ENCODE assay signal across 26 cellular contexts in the genomic region with DNA sequence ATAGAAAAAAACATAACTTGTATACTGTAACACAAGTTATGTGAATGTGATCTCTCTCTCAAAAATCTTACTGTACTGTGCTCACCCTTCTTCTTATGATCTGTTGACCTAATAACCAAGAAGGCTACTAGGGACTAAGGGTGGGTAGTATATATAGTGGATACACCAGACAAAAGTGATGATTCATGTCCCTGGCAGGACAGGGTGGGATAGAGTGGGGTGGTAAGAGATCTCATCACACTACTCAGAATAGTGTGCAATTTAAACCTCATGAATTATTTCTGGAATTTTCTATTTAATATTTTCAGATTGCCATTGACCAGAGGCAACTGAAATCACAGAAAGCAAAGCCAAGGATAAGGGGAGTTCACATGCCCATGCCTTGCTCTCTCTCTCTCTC. TPM values are rescaled to one million over a fixed set of nuclear protein-coding genes. Genes with fewer than 3 reads are reported as not detected.
A peak's percentile ranks its signal among the peaks of the same experiment; 100 is the strongest.
DNase-seq lines count a peak whose midpoint lies in the region; ATAC-seq, FAIRE-seq and TF ChIP-seq lines count a peak whose summit lies in the region.
"Had no signal": no experiment of that assay in that cellular context is flagged by ENCODE, and none has a peak within 500 bp of the region (broad histone marks: within the 10 kb centered on the region; RNA-seq: fewer than 3 reads in every experiment).

No MANE protein-coding gene starts in this region.

- no peak for TF ChIP-seq CTCF in RWPE2 (IDR thresholded peaks at IDR 0.05; ENCODE audit: poor library complexity, severe bottlenecking)
- TF ChIP-seq CTCF in endodermal cell (conservative IDR thresholded peaks at IDR 0.05) = no peak
- TF ChIP-seq CTCF in smooth muscle cell (IDR thresholded peaks at IDR 0.05; ENCODE audit: borderline replicate concordance, insufficient read depth, poor library complexity, severe bottlenecking) = no peak
- no peak for TF ChIP-seq CTCF in D721Med (IDR thresholded peaks at IDR 0.05; ENCODE audit: insufficient read depth, missing control alignments)
- TF ChIP-seq CTCF in kidney (IDR thresholded peaks at IDR 0.05; ENCODE audit: borderline replicate concordance, extremely low read depth, insufficient read depth) = no peak

- FAIRE-seq in D721Med (lab: Jason Lieb, UNC) (no peak), kidney (lab: Jason Lieb, UNC) (no peak)
- FAIRE-seq: HTR-8/SVneo had no signal

- H3F3A ChIP-seq in smooth muscle cell (ENCODE audit: low read depth) = no peaks in the 10 kb centered on the region

- no peaks in the 10 kb centered on the region for H3K27me3 Mint-ChIP-seq in endodermal cell (ENCODE audit: insufficient read depth)

- no peaks in the 10 kb centered on the region for H3K9me3 ChIP-seq in RWPE2 (ENCODE audit: severe bottlenecking)
- no peaks in the 10 kb centered on the region for H3K9me3 ChIP-seq in endodermal cell (ENCODE audit: control insufficient read depth, low read length)
- H3K9me3 ChIP-seq in smooth muscle cell (replicated peaks; ENCODE audit: low read depth) = no peaks in the 10 kb centered on the region
- H3K9me3 ChIP-seq in kidney (ENCODE audit: control insufficient read depth in 1 of 2, low read length in 2 of 2) = no peaks in the 10 kb centered on the region
- H3K9me3 ChIP-seq: BE2C, HAP-1, SJSA1 had no signal

- H3K9me3 Mint-ChIP-seq in endodermal cell = no peaks in the 10 kb centered on the region

- H3K27me3 ChIP-seq in RWPE2 (ENCODE audit: insufficient read depth, poor library complexity, severe bottlenecking) (no peaks in the 10 kb centered on the region), endodermal cell (ENCODE audit: control insufficient read depth, insufficient read depth, low read length, poor library complexity, severe bottlenecking) (no peaks in the 10 kb centered on the region), smooth muscle cell (ENCODE audit: low read depth) (no peaks in the 10 kb centered on the region)
- H3K27me3 ChIP-seq: BE2C, SJSA1 had no signal

- H3K4me2 ChIP-seq in smooth muscle cell = no peak overlapping the region
- H3K4me2 ChIP-seq: PC-9 had no signal

- no peak overlapping the region for H2AFZ ChIP-seq in smooth muscle cell (ENCODE audit: low read depth)
- H2AFZ ChIP-seq: PC-9 had no signal

- H3K27ac ChIP-seq in RWPE2 (ENCODE audit: poor library complexity, severe bottlenecking) (peak overlapping the region; percentile 70), endodermal cell (ENCODE audit: low read depth, low read length) (no peak overlapping the region), smooth muscle cell (ENCODE audit: low read depth) (peak overlapping the region; percentile 9), kidney (ENCODE audit: low read depth in 2 of 2, low read length in 2 of 2) (no peak overlapping the region)
- H3K27ac ChIP-seq: PC-9, SJSA1 had no signal

- no peaks in the 10 kb centered on the region for H3K79me2 ChIP-seq in smooth muscle cell (ENCODE audit: low read depth)

- no peak overlapping the region for H3K4me3 Mint-ChIP-seq in endodermal cell

- intact Hi-C loops in kidney (cut with DNase I) = no loop called here

- no peak overlapping the region for H3K4me3 ChIP-seq in RWPE2 (ENCODE audit: severe bottlenecking)
- H3K4me3 ChIP-seq in endodermal cell (ENCODE audit: low read length) = no peak overlapping the region
- H3K4me3 ChIP-seq in smooth muscle cell = no peak overlapping the region
- no peak overlapping the region for H3K4me3 ChIP-seq in kidney (ENCODE audit: low read length in 2 of 2)
- H3K4me3 ChIP-seq: HAP-1, PC-9, SJSA1 had no signal

- ATAC-seq in RWPE2 (ENCODE audit: low read depth) = no peak
- no peak for ATAC-seq in GM19328 (IDR thresholded peaks at IDR 0.05; ENCODE audit: unreplicated experiment)

- H4K20me1 ChIP-seq in smooth muscle cell (ENCODE audit: low read depth) = no peaks in the 10 kb centered on the region

- no peaks in the 10 kb centered on the region for H3K36me3 Mint-ChIP-seq in endodermal cell (ENCODE audit: low read depth)

- H3K27ac Mint-ChIP-seq in endodermal cell = no peak overlapping the region

- H3K36me3 ChIP-seq in RWPE2 (ENCODE audit: low read depth) = no peaks in the 10 kb centered on the region
- H3K36me3 ChIP-seq in endodermal cell (ENCODE audit: control insufficient read depth, insufficient read depth, low read length) = no peaks in the 10 kb centered on the region
- H3K36me3 ChIP-seq in smooth muscle cell (ENCODE audit: low read depth) = no peaks in the 10 kb centered on the region
- H3K36me3 ChIP-seq in kidney (ENCODE audit: control insufficient read depth in 1 of 2, insufficient read depth in 2 of 2, low read length in 2 of 2) = no peaks in the 10 kb centered on the region
- H3K36me3 ChIP-seq: BE2C, HAP-1, SJSA1 had no signal

- DNase-seq in RWPE2 (ENCODE audit: low spot score) (no peak), endodermal cell (peak; percentile 7), iris pigment epithelial cell (ENCODE audit: low read depth) (peak; percentile 15), smooth muscle cell (lab: John Stamatoyannopoulos, UW; ENCODE audit: unreplicated experiment) (no peak), D721Med (ENCODE audit: insufficient read length, low spot score) (no peak), kidney (no peak), NCI-H1694 (lab: John Stamatoyannopoulos, UW) (no peak)
- DNase-seq: BE2C, Calu3, DMS153, DND-41, GOT3, KBM-7, MV-4-11, NCI-H1105, NCI-H1436 treated with DMSO at 0.1 percent for 48 hours, NCI-H1930, NCI-H446, NCI-H524 treated with DMSO at 0.1 percent for 48 hours, NCI-H774, PC-9, Right ventricle myocardium superior had no signal

- H3K4me1 ChIP-seq in RWPE2 (ENCODE audit: insufficient read depth, poor library complexity, severe bottlenecking) (peaks cover 24% of the 10 kb centered on the region), endodermal cell (ENCODE audit: control insufficient read depth, insufficient read depth, low read length) (peaks cover 4% of the 10 kb centered on the region), smooth muscle cell (ENCODE audit: low read depth) (no peaks in the 10 kb centered on the region), kidney (ENCODE audit: control insufficient read depth in 1 of 2, insufficient read depth in 1 of 2, low read depth in 1 of 2, low read length in 2 of 2) (no peaks in the 10 kb centered on the region)
- H3K4me1 ChIP-seq: BE2C had no signal

- no peak overlapping the region for H3K9ac ChIP-seq in endodermal cell (ENCODE audit: extremely low read depth, low read length, poor library complexity, severe bottlenecking)
- H3K9ac ChIP-seq in smooth muscle cell (ENCODE audit: low read depth) = no peak overlapping the region
- no peak overlapping the region for H3K9ac ChIP-seq in kidney (ENCODE audit: low read length in 2 of 2)

- H3K4me1 Mint-ChIP-seq in endodermal cell = peaks cover 6% of the 10 kb centered on the region

RNA-seq across cellular contexts. Expression of gene STK33, which starts 11.9 kb away (rescaled TPM):
- 10 to 100 TPM; 22.7 to 26.8 TPM for total RNA-seq in endodermal cell
- 21.2 TPM for polyA plus RNA-seq in endodermal cell (2013, experiment 1 of 2)
- polyA plus RNA-seq in endodermal cell (2013, experiment 2 of 2) = 19.9 TPM
- total RNA-seq in smooth muscle cell = 0.45 and 2.9 TPM in 2 replicates
- polyA plus RNA-seq in smooth muscle cell = 0.48 and 1.2 TPM in 2 replicates
- 11.9 TPM for total RNA-seq in kidney
- 19.3 TPM for polyA plus RNA-seq in kidney (ENCODE audit: insufficient read depth, low read depth, low replicate concordance)

Comparison
In these comparisons a context has a peak if more than half of its experiments do, and no peak if none do; other contexts are left out.
1. DNase-seq: peak in endodermal cell (single experiment) and iris pigment epithelial cell (single experiment); none in RWPE2 (single experiment), smooth muscle cell (single experiment), D721Med (single experiment), kidney (single experiment) and NCI-H1694 (single experiment).
2. H3K27ac ChIP-seq: peak in RWPE2 (single experiment) and smooth muscle cell (single experiment); none in endodermal cell (single experiment) and kidney (0 of 2).